ENCODE assay signal across 19 cellular contexts in the genomic region with DNA sequence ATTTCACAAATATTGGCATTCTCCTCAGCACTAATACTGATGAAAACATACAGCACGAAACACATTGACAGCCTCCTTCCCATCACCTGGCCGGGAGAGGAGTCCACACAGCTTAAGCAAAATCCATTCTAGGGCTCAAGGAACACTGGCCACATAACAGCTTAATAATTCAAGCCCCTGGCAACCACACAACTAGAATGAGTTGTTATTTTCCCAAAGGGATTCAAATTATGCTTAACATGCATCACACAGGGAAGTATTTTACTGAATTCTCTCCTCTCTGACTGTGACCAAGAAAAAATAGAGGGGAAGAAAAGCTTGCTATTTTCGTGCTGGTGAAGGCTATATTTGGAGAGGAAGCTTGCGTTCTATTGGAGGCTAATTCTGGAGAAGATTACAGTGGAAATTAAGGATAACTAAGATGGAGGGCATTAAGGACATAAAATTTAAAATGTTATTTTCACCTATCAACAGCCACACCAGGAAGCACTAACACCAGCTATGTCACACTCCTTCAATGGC.
A peak's percentile ranks its signal among the peaks of the same experiment; 100 is the strongest.
DNase-seq lines count a peak whose midpoint lies in the region; ATAC-seq, FAIRE-seq and TF ChIP-seq lines count a peak whose summit lies in the region.
"Had no signal": no experiment of that assay in that cellular context is flagged by ENCODE, and none has a peak within 500 bp of the region (broad histone marks: within the 10 kb centered on the region; RNA-seq: fewer than 3 reads in every experiment).

No MANE protein-coding gene starts in this region.

- H2BK12ac ChIP-seq in H1 (ENCODE audit: low read depth, low read length): no peak overlapping the region

- H4K20me1 ChIP-seq in H1 (replicated peaks in 1 of 2; ENCODE audit: control insufficient read depth in 1 of 2, insufficient read depth in 2 of 2, low read length in 2 of 2): no peaks in the 10 kb centered on the region
- H4K20me1 ChIP-seq in PC-9 (ENCODE audit: insufficient read depth): no peaks in the 10 kb centered on the region
- H4K20me1 ChIP-seq: BLaER1 had no signal

- 0 out of 2 replicates have a peak overlapping the region, but pooled peaks have one; percentile 24 for H2AFZ ChIP-seq in H1 (ENCODE audit: low read length)
- H2AFZ ChIP-seq in PC-9: no peak overlapping the region

- H3K4me2 ChIP-seq in H1 (ENCODE audit: insufficient read depth in 1 of 2, low read depth in 2 of 2, low read length in 2 of 2) (no peak overlapping the region), PC-9 (no peak overlapping the region)
- H3K4me2 ChIP-seq: BLaER1 had no signal

- no peak for FAIRE-seq in H1 (lab: Jason Lieb, UNC)

- TF ChIP-seq RAD21 in H1 (IDR thresholded peaks at IDR 0.05 in 1 of 2, conservative IDR thresholded peaks at IDR 0.05 in 1 of 2; ENCODE audit: low read depth in 2 of 2, low read length in 2 of 2): no peak

- intact Hi-C loops in aorta (cut with DNase I) (no loop called here), PC-9 (cut with micrococcal nuclease; ENCODE audit: unreplicated experiment) (no loop called here)

- H3K9me3 ChIP-seq in H1 (ENCODE audit: insufficient read depth in 2 of 2, low read depth in 1 of 2, low read length in 1 of 2) (peaks cover 5 to 11% of the 10 kb centered on the region in 2 experiments; a peak in 3 of 4 replicates), aorta (ENCODE audit: control insufficient read depth, low read length) (no peaks in the 10 kb centered on the region), PC-9 (ENCODE audit: insufficient read depth, low read depth) (no peaks in the 10 kb centered on the region)

- H4K91ac ChIP-seq in H1 (replicated peaks; ENCODE audit: insufficient read length, low read length): no peak overlapping the region

- WGBS in H1 (ENCODE audit: extremely low coverage in 1 of 2, insufficient coverage in 1 of 2, insufficient read length in 1 of 2, insufficient replicate concordance in 2 of 2, low coverage in 1 of 2, low lambda C conversion rate in 2 of 2, missing lambda C conversion rate in 1 of 2), 2 experiments: 90% methylated on average over 4 of the region's 4 CpGs; no CpG with 5 or more reads in 1 of the 2 experiments
- WGBS in aorta, 2 donors: 4 to 7% methylated on average over 4 of the region's 4 CpGs

- H3K4me1 ChIP-seq in H1 (replicated peaks in 1 of 4; ENCODE audit: control insufficient read depth in 3 of 4, insufficient read depth in 4 of 4, low read length in 3 of 4) (no peaks in the 10 kb centered on the region), aorta (ENCODE audit: control insufficient read depth in 1 of 2, insufficient read depth in 2 of 2, low read length in 2 of 2) (no peaks in the 10 kb centered on the region), PC-9 (replicated peaks; ENCODE audit: insufficient read depth) (no peaks in the 10 kb centered on the region)
- H3K4me1 ChIP-seq: BLaER1 had no signal

- H4K8ac ChIP-seq in H1 (ENCODE audit: extremely low read depth, insufficient read depth, low read length): no peak overlapping the region

- peak; percentile 50 for ATAC-seq in aorta (ENCODE audit: low FRiP score)
- ATAC-seq in HG02981 (IDR thresholded peaks at IDR 0.05; ENCODE audit: unreplicated experiment): no peak

- no peaks in the 10 kb centered on the region for H3K9me2 ChIP-seq in PC-9 (ENCODE audit: insufficient read depth)

- no peaks in the 10 kb centered on the region for H3F3A ChIP-seq in PC-9 (ENCODE audit: insufficient read depth, low read depth)

- DNase-seq in LHCN-M2 (ENCODE audit: low read depth) (peak; percentile 52), H1 (ENCODE audit: low read depth in 1 of 2, low spot score in 2 of 2) (no peak), myocyte (ENCODE audit: low read depth) (peak; percentile 62), aorta (no peak), PC-9 (no peak), T1000 (lab: John Stamatoyannopoulos, UW) (no peak)
- DNase-seq: CD8-positive, alpha-beta memory T cell; DND-41; GF-D8; H9; KBM-7; NCI-H1048; NCI-H146; NCI-H2081 treated with DMSO at 0.1 percent for 48 hours; NCI-H2227 treated with DMSO at 0.1 percent for 48 hours; NCI-H526; NK-92 treated with Interleukin-12 subunit alpha and Interleukin-12 subunit beta, amount 100 ng/mL, for 24 hours had no signal

- H2AK5ac ChIP-seq in H1 (ENCODE audit: low read depth, low read length): no peak overlapping the region

- no TSS peak for BruUV-seq in PC-9 (replicated peaks; lab: Mats Ljungman, UMichigan)

- CTCF ChIA-PET in H1 (lab: Charles Lee; ENCODE audit: partially characterized antibody) (interaction anchor here (0.6 to 2.2 kb wide), 3 partner anchors 26 to 131 kb away, joined by 3 to 10 read pairs (median 3); no protein-coding TSS in a partner anchor), PC-9 (lab: Charles Lee) (no interaction called here)

- H2BK15ac ChIP-seq in H1 (ENCODE audit: low read length): no peak overlapping the region

- no peak overlapping the region for H4K5ac ChIP-seq in H1 (ENCODE audit: insufficient read length, low read depth, low read length)

- TF ChIP-seq CTCF in H1 (IDR thresholded peaks at IDR 0.05; ENCODE audit: control extremely low read depth in 1 of 3, insufficient read depth in 1 of 3, low read depth in 1 of 3, low read length in 3 of 3): no peak
- no peak for TF ChIP-seq CTCF in PC-9 (conservative IDR thresholded peaks at IDR 0.05)

- H3K27me3 ChIP-seq in H1 (replicated peaks in 1 of 4; ENCODE audit: control insufficient read depth in 3 of 4, extremely low read depth in 1 of 4, insufficient read depth in 3 of 4, low read length in 3 of 4) (no peaks in the 10 kb centered on the region), aorta (ENCODE audit: control insufficient read depth in 1 of 2, insufficient read depth in 2 of 2, low read length in 1 of 2) (no peaks in the 10 kb centered on the region), PC-9 (ENCODE audit: insufficient read depth, low read depth) (no peaks in the 10 kb centered on the region)
- H3K27me3 ChIP-seq: BLaER1 had no signal

- TF ChIP-seq POLR2A in H1 (IDR thresholded peaks at IDR 0.05; ENCODE audit: control extremely low read depth in 1 of 2, low read depth in 2 of 2, low read length in 2 of 2): no peak

- no peaks in the 10 kb centered on the region for H3K79me2 ChIP-seq in H1 (ENCODE audit: control insufficient read depth in 1 of 2, insufficient read depth in 2 of 2, low read length in 2 of 2)
- H3K79me2 ChIP-seq in PC-9 (ENCODE audit: low read depth): no peaks in the 10 kb centered on the region

- no peak overlapping the region for H3K27ac ChIP-seq in H1 (ENCODE audit: low read depth, low read length)
- no peak overlapping the region for H3K27ac ChIP-seq in aorta (ENCODE audit: low read depth in 1 of 2, low read length in 2 of 2)
- no peak overlapping the region for H3K27ac ChIP-seq in PC-9
- H3K27ac ChIP-seq: BLaER1 had no signal

- H3K36me3 ChIP-seq in H1 (ENCODE audit: control insufficient read depth in 2 of 4, insufficient read depth in 4 of 4, low read length in 3 of 4) (no peaks in the 10 kb centered on the region), aorta (ENCODE audit: control insufficient read depth in 1 of 2, insufficient read depth in 2 of 2, low read length in 1 of 2) (no peaks in the 10 kb centered on the region), PC-9 (ENCODE audit: low read depth) (no peaks in the 10 kb centered on the region)
- H3K36me3 ChIP-seq: BLaER1 had no signal

- no peak for TF ChIP-seq EP300 in H1 (IDR thresholded peaks at IDR 0.05; ENCODE audit: borderline replicate concordance in 1 of 2, low read depth in 2 of 2, low read length in 2 of 2)

- H3K23ac ChIP-seq in H1 (ENCODE audit: insufficient read length): no peak overlapping the region

- no peak overlapping the region for H2BK120ac ChIP-seq in H1 (replicated peaks; ENCODE audit: low read depth, low read length)

- no peaks in the 10 kb centered on the region; the same call in 1 of the 2 replicates for H3K23me2 ChIP-seq in H1 (ENCODE audit: low read depth, low read length)

- no peak overlapping the region for H3K18ac ChIP-seq in H1 (ENCODE audit: extremely low read depth, low read length)

- POLR2A ChIA-PET in H1 (lab: Charles Lee; ENCODE audit: partially characterized antibody): no interaction called here
- POLR2A ChIA-PET in PC-9 (lab: Charles Lee; ENCODE audit: unreplicated experiment): no interaction called here

- H3K79me1 ChIP-seq in H1 (ENCODE audit: low read depth, low read length): no peaks in the 10 kb centered on the region

- H2BK20ac ChIP-seq in H1 (ENCODE audit: low read length): no peak overlapping the region

- no peak overlapping the region for H3K9ac ChIP-seq in H1 (replicated peaks in 1 of 4; ENCODE audit: extremely low read depth in 1 of 4, low read depth in 3 of 4, low read length in 3 of 4)
- H3K9ac ChIP-seq: BLaER1 had no signal

- H3K4ac ChIP-seq in H1 (replicated peaks; ENCODE audit: insufficient read length, low read depth, low read length): no peak overlapping the region

- H3K14ac ChIP-seq in H1 (ENCODE audit: insufficient read length): no peak overlapping the region

- H2BK5ac ChIP-seq in H1 (ENCODE audit: low read depth, low read length): no peak overlapping the region

- H3K56ac ChIP-seq in H1 (replicated peaks; ENCODE audit: insufficient read length, low read depth, low read length): no peak overlapping the region

- H3K4me3 ChIP-seq in H1 (ENCODE audit: extremely low read depth in 1 of 4, insufficient read depth in 2 of 4, low read depth in 3 of 4, low read length in 4 of 4) (no peak overlapping the region), aorta (ENCODE audit: low read length in 2 of 2) (no peak overlapping the region), PC-9 (no peak overlapping the region)
- H3K4me3 ChIP-seq: BLaER1 had no signal

TF ChIP-seq in H1, 55 proteins besides CTCF, POLR2A, EP300 and RAD21:
- TF ChIP-seq CBX5 (IDR thresholded peaks at IDR 0.05; ENCODE audit: low read depth, low read length) (no peak), PHF8 (conservative IDR thresholded peaks at IDR 0.05; ENCODE audit: low read depth, low read length) (no peak), RNF2 (IDR thresholded peaks at IDR 0.05; ENCODE audit: borderline replicate concordance, low read depth, low read length, missing control alignments, poor library complexity, severe bottlenecking) (no peak), NRF1 (IDR thresholded peaks at IDR 0.05; ENCODE audit: low read depth, low read length) (no peak), SP4 (IDR thresholded peaks at IDR 0.05; ENCODE audit: low read length) (no peak), TEAD4 (IDR thresholded peaks at IDR 0.05; ENCODE audit: low read depth, low read length) (no peak), TCF12 (IDR thresholded peaks at IDR 0.05; ENCODE audit: low read depth, low read length) (no peak)
- TF ChIP-seq, protein P1, sequence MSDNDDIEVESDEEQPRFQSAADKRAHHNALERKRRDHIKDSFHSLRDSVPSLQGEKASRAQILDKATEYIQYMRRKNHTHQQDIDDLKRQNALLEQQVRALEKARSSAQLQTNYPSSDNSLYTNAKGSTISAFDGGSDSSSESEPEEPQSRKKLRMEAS (IDR thresholded peaks at IDR 0.05): no peak
TF ChIP-seq in H1: peak in this region for 0.

Comparison
In these comparisons a context has a peak if more than half of its experiments do, and no peak if none do; other contexts are left out.
1. DNase-seq: peak in LHCN-M2 (single experiment) and myocyte (single experiment); none in H1 (0 of 2), aorta (0 of 2), PC-9 (0 of 2) and T1000 (single experiment).